In the genomic region with DNA sequence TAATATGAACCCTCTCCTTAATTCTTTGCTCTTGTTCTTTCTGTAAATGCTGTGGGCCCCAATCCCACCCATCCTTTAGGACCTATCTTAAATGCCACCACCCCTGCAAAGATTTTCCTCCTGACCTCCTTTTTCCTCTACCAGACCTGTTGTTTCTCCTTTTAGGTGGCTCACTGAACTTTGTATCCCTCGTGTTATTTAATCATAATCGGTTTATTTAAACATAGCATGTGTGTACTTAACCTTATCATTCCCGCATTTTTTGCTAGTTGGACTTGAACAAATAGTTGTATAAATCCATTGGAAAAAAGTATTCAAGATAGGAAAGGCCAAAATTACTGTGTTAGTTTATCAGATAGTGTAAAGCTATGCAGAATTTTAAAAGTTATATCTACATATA, we compare ENCODE assay signal across 8 cellular contexts. TPM values are rescaled to one million over a fixed set of nuclear protein-coding genes. Genes with fewer than 3 reads are reported as not detected.
DNase-seq lines count a peak whose midpoint lies in the region; ATAC-seq, FAIRE-seq and TF ChIP-seq lines count a peak whose summit lies in the region.

No MANE protein-coding gene starts in this region.

- ATAC-seq in PC-3: no peak
- peak; percentile 28 to 54 (median 37) for ATAC-seq in pancreas
- no peak for ATAC-seq in GM21447 (IDR thresholded peaks at IDR 0.05; ENCODE audit: unreplicated experiment)

- no peak overlapping the region for H3K27ac ChIP-seq in CD8-positive, alpha-beta memory T cell (ENCODE audit: low read depth, low read length)
- H3K27ac ChIP-seq in PC-3 (ENCODE audit: low read length) (peak overlapping the region; percentile 76), pancreas (peak overlapping the region; percentile 99 to 100 (median 100))

- peak overlapping the region; percentile 83 for H2AFZ ChIP-seq in PC-3 (ENCODE audit: low read length)

- no peaks in the 10 kb centered on the region for H3K9me3 Mint-ChIP-seq in CD8-positive, alpha-beta memory T cell
- H3K9me3 Mint-ChIP-seq in endothelial cell (ENCODE audit: unreplicated experiment): no peaks in the 10 kb centered on the region

- peaks cover 40% of the 10 kb centered on the region for H3K79me2 ChIP-seq in PC-3 (ENCODE audit: low read length)

- peak; percentile 37 for FAIRE-seq in pancreas (lab: Jason Lieb, UNC)

- CTCF ChIA-PET in CD8-positive, alpha-beta memory T cell (lab: Charles Lee): interaction anchor here (2.6 kb wide), 1 partner anchor 26 kb away, joined by 14 read pairs; no protein-coding TSS in a partner anchor
- CTCF ChIA-PET in PC-3 (lab: Charles Lee): interaction anchor here (0.6 to 1.7 kb wide), 3 partner anchors 21 to 377 kb away, joined by 3 to 9 read pairs (median 5); no protein-coding TSS in a partner anchor

- peak overlapping the region; percentile 97 for H3K9ac ChIP-seq in PC-3 (ENCODE audit: low read length)

- H3K36me3 Mint-ChIP-seq in CD8-positive, alpha-beta memory T cell: peaks cover 5 to 35% (median 16%) of the 10 kb centered on the region in 3 donors
- H3K36me3 Mint-ChIP-seq in endothelial cell (ENCODE audit: low read depth, unreplicated experiment): peaks cover 6% of the 10 kb centered on the region

- H3K9me3 ChIP-seq in CD8-positive, alpha-beta memory T cell (ENCODE audit: low read length): no peaks in the 10 kb centered on the region
- H3K9me3 ChIP-seq in PC-3 (ENCODE audit: low read length): no peaks in the 10 kb centered on the region
- H3K9me3 ChIP-seq in pancreas: no peaks in the 10 kb centered on the region

- H3K4me3 ChIP-seq in CD8-positive, alpha-beta memory T cell (ENCODE audit: low read length): no peak overlapping the region
- H3K4me3 ChIP-seq in PC-3 (ENCODE audit: low read length): peak overlapping the region; percentile 98
- H3K4me3 ChIP-seq in pancreas: peak overlapping the region; percentile 5 to 100 (median 90)

- peaks cover 38% of the 10 kb centered on the region for H4K20me1 ChIP-seq in PC-3 (ENCODE audit: low read length)

- no peak for DNase-seq in CD8-positive, alpha-beta memory T cell
- DNase-seq in PC-3 (no peak), endothelial cell (ENCODE audit: low spot score) (no peak), pancreas (peak in 1 of 6 donors; percentile 37), NCI-H1105 treated with DMSO at 0.1 percent for 48 hours (lab: John Stamatoyannopoulos, UW) (no peak), HCEC 1CT (no peak)
- DNase-seq in activated CD4-positive, alpha-beta T cell treated with anti-CD3 and anti-CD28 coated beads for 1 hour: no peak

- peak overlapping the region in 6 of 7 donors; percentile 76 to 100 (median 89) for H3K4me3 Mint-ChIP-seq in CD8-positive, alpha-beta memory T cell
- peak overlapping the region; percentile 92 for H3K4me3 Mint-ChIP-seq in endothelial cell (ENCODE audit: unreplicated experiment)

- no TSS peak for BruUV-seq in PC-3 (replicated peaks; lab: Mats Ljungman, UMichigan)

- H3K36me3 ChIP-seq in CD8-positive, alpha-beta memory T cell (ENCODE audit: insufficient read depth, low read length): peaks cover 18% of the 10 kb centered on the region
- H3K36me3 ChIP-seq in PC-3 (ENCODE audit: low read depth, low read length) (peaks cover 32% of the 10 kb centered on the region), pancreas (peaks cover 6 to 15% (median 14%) of the 10 kb centered on the region in 3 donors)

- H3K4me2 ChIP-seq in PC-3 (ENCODE audit: low read length): peak overlapping the region; percentile 95

- peaks cover 26 to 33% (median 33%) of the 10 kb centered on the region in 3 donors for H3K4me1 Mint-ChIP-seq in CD8-positive, alpha-beta memory T cell
- peaks cover 20% of the 10 kb centered on the region for H3K4me1 Mint-ChIP-seq in endothelial cell (ENCODE audit: unreplicated experiment)

- H3K4me1 ChIP-seq in CD8-positive, alpha-beta memory T cell (ENCODE audit: insufficient read depth, low read length): peaks cover 21% of the 10 kb centered on the region
- H3K4me1 ChIP-seq in PC-3 (ENCODE audit: insufficient read depth, low read length) (peaks cover 23% of the 10 kb centered on the region), pancreas (peaks cover 22 to 31% (median 25%) of the 10 kb centered on the region in 3 donors)

- no peaks in the 10 kb centered on the region for H3K27me3 ChIP-seq in CD8-positive, alpha-beta memory T cell (ENCODE audit: insufficient read depth, low read length, poor library complexity, severe bottlenecking)
- H3K27me3 ChIP-seq in PC-3 (ENCODE audit: low read length): no peaks in the 10 kb centered on the region
- H3K27me3 ChIP-seq in pancreas: no peaks in the 10 kb centered on the region

- intact Hi-C loops in PC-3 (cut with micrococcal nuclease): loop anchor here (2.0 kb wide), 2 partner anchors 22 to 326 kb away; no protein-coding TSS in a partner anchor
- intact Hi-C loops in pancreas (cut with DNase I): no loop called here

- H3K9me2 ChIP-seq in PC-3 (replicated peaks; ENCODE audit: low read length): no peaks in the 10 kb centered on the region

- POLR2A ChIA-PET in CD8-positive, alpha-beta memory T cell (lab: Charles Lee): interaction anchor here (2.0 kb wide), 1 partner anchor 172 kb away, joined by 9 read pairs; no protein-coding TSS in a partner anchor
- POLR2A ChIA-PET in PC-3 (lab: Charles Lee; ENCODE audit: unreplicated experiment): interaction anchor here (1.6 to 1.7 kb wide), 3 partner anchors 21 to 377 kb away, joined by 6 to 8 read pairs (median 8); no protein-coding TSS in a partner anchor

- peaks cover 6% of the 10 kb centered on the region for H3F3A ChIP-seq in PC-3 (ENCODE audit: low read length, unreplicated experiment)

- peak overlapping the region; percentile 9 to 91 (median 81) for H3K27ac Mint-ChIP-seq in CD8-positive, alpha-beta memory T cell
- H3K27ac Mint-ChIP-seq in endothelial cell (ENCODE audit: unreplicated experiment): peak overlapping the region; percentile 92

- H3K27me3 Mint-ChIP-seq in CD8-positive, alpha-beta memory T cell: no peaks in the 10 kb centered on the region
- peaks cover 16% of the 10 kb centered on the region for H3K27me3 Mint-ChIP-seq in endothelial cell (ENCODE audit: unreplicated experiment)

- 9 to 14% methylated on average over 3 of the region's 3 CpGs for WGBS in pancreas, 2 donors

- TF ChIP-seq CTCF in PC-3 (conservative IDR thresholded peaks at IDR 0.05; ENCODE audit: low read depth, low read length): no peak
- TF ChIP-seq CTCF in endothelial cell (IDR thresholded peaks at IDR 0.05; ENCODE audit: unreplicated experiment): no peak
- no peak for TF ChIP-seq CTCF in pancreas (IDR thresholded peaks at IDR 0.05)

RNA-seq across cellular contexts. Expression of a gene that starts 1.0 kb away (rescaled TPM):
- 10 to 100 TPM; 32.3 to 32.9 TPM for total RNA-seq in CD8-positive, alpha-beta memory T cell
- 8.0 TPM for polyA plus RNA-seq in CD8-positive, alpha-beta memory T cell
- total RNA-seq in PC-3 (2014; rRNA removed) (63.0 and 70.2 TPM in 2 replicates), endothelial cell (ENCODE audit: unreplicated experiment) (20.5 TPM), pancreas (10 to 100 TPM; 20.4 to 90.7 (median 31.2) TPM)
- 10 to 100 TPM; 16.5 to 24.4 TPM for polyA plus RNA-seq in pancreas

Comparison
In these comparisons a context has a peak if more than half of its experiments do, and no peak if none do; other contexts are left out.
1. ATAC-seq: peak in pancreas (4 of 4); none in PC-3 (single experiment) and GM21447 (single experiment).